ENCODE assay signal across 10 cellular contexts in genomic region chr9:93268551-93269314, GRCh38.
A peak's percentile ranks its signal among the peaks of the same experiment; 100 is the strongest.
DNase-seq lines count a peak whose midpoint lies in the region; ATAC-seq and TF ChIP-seq lines count a peak whose summit lies in the region.
"Had no signal": no experiment of that assay in that cellular context is flagged by ENCODE, and none has a peak within 500 bp of the region (broad histone marks: within the 10 kb centered on the region; RNA-seq: fewer than 3 reads in every experiment).

No MANE protein-coding gene starts in this region.

- H3K9me3 ChIP-seq in prostate gland: no peaks in the 10 kb centered on the region
- H3K9me3 ChIP-seq: adrenal gland had no signal

- peak; percentile 0 for DNase-seq in Daoy (ENCODE audit: low read depth)
- DNase-seq in NCI-H2029 treated with DMSO at 0.1 percent for 48 hours (lab: John Stamatoyannopoulos, UW): peak; percentile 78
- DNase-seq in activated T-cell treated with anti-CD3 and anti-CD28 coated beads for 24 hours (ENCODE audit: low read depth): peak; percentile 11
- DNase-seq in prostate gland (ENCODE audit: low spot score): peak; percentile 35
- DNase-seq in HuH-7.5 (ENCODE audit: low spot score): no peak
- DNase-seq in retina: no peak
- no peak for DNase-seq in NK-92 (lab: John Stamatoyannopoulos, UW; ENCODE audit: unreplicated experiment)
- DNase-seq: heart right ventricle had no signal

- H3K4me3 ChIP-seq in prostate gland: no peak overlapping the region
- H3K4me3 ChIP-seq: adrenal gland, heart right ventricle had no signal

- H3K36me3 ChIP-seq in prostate gland: no peaks in the 10 kb centered on the region
- H3K36me3 ChIP-seq: adrenal gland had no signal

- 49% methylated on average over 15 of the region's 17 CpGs for WGBS in prostate gland

- intact Hi-C loops in prostate gland (cut with DNase I): no loop called here

- H3K4me1 ChIP-seq in prostate gland (replicated peaks): peaks cover 7% of the 10 kb centered on the region
- H3K4me1 ChIP-seq: adrenal gland had no signal

- no peak for TF ChIP-seq POLR2A in prostate gland (IDR thresholded peaks at IDR 0.05)

- no peak for ATAC-seq in HG03354 (IDR thresholded peaks at IDR 0.05; ENCODE audit: poor library complexity, severe bottlenecking, unreplicated experiment)

- H3K27ac ChIP-seq in prostate gland: no peak overlapping the region
- H3K27ac ChIP-seq: adrenal gland, heart right ventricle had no signal

- no peak for TF ChIP-seq CTCF in prostate gland (IDR thresholded peaks at IDR 0.05)

- no peaks in the 10 kb centered on the region for H3K27me3 ChIP-seq in prostate gland (replicated peaks; ENCODE audit: insufficient read depth)
- H3K27me3 ChIP-seq: adrenal gland had no signal

Comparison
In these comparisons a context has a peak if more than half of its experiments do, and no peak if none do; other contexts are left out.
1. DNase-seq: peak in Daoy (single experiment), NCI-H2029 treated with DMSO at 0.1 percent for 48 hours (single experiment), activated T-cell treated with anti-CD3 and anti-CD28 coated beads for 24 hours (single experiment) and prostate gland (single experiment); none in HuH-7.5 (single experiment), retina (single experiment) and NK-92 (single experiment).